35 cellular contexts compared by ENCODE assay signal in genomic region chr4:148773313-148773712, GRCh38.
"Had no signal": no experiment of that assay in that cellular context is flagged by ENCODE, and none has a peak within 500 bp of the region (broad histone marks: within the 10 kb centered on the region; RNA-seq: fewer than 3 reads in every experiment).

No MANE protein-coding gene starts in this region.

- DNase-seq: activated B cell treated with CpG ODN at 0.5 μM for 24 hours; activated CD4-positive, alpha-beta memory T cell treated with anti-CD3 and anti-CD28 coated beads for 36 hours; activated CD4-positive, alpha-beta T cell treated with anti-CD3 and anti-CD28 coated beads for 4 hours; activated CD4-positive, alpha-beta T cell treated with anti-CD3 and anti-CD28 coated beads, Interleukin-2, amount 10 ng/mL, durations not matched to agents 24 days and 14 days; activated CD4-positive, alpha-beta T cell treated with anti-CD3 and anti-CD28 coated beads, Interleukin-2, amount 50 U/mL, for 1 hour; activated CD4-positive, alpha-beta T cell treated with anti-CD3 and anti-CD28 coated beads, Interleukin-2, amount 50 U/mL, for 4 hours; activated CD4-positive, CD25-positive, alpha-beta regulatory T cell treated with anti-CD3 and anti-CD28 coated beads, Interleukin-2, amount 50 U/mL, for 72 hours; activated CD8-positive, alpha-beta memory T cell treated with anti-CD3 and anti-CD28 coated beads for 24 hours; activated CD8-positive, alpha-beta memory T cell treated with anti-CD3 and anti-CD28 coated beads, Interleukin-2, amount 10 ng/mL, durations not matched to agents 7 days and 5 days; activated CD8-positive, alpha-beta memory T cell treated with anti-CD3 and anti-CD28 coated beads, Interleukin-2, amount 50 U/mL, for 48 hours; activated CD8-positive, alpha-beta T cell treated with anti-CD3 and anti-CD28 coated beads, Interleukin-2, amount 10 ng/mL, durations not matched to agents 7 days and 5 days; activated effector memory CD4-positive, alpha-beta T cell treated with Interleukin-2 at 50 U/mL for 16 hours; activated gamma-delta T cell; activated naive CD4-positive, alpha-beta T cell treated with anti-CD3 and anti-CD28 coated beads for 36 hours; activated naive CD4-positive, alpha-beta T cell treated with anti-CD3 and anti-CD28 coated beads, Interleukin-2, amount 50 U/mL, for 16 hours; activated naive CD8-positive, alpha-beta T cell treated with anti-CD3 and anti-CD28 coated beads for 36 hours; activated T-cell treated with anti-CD3 and anti-CD28 coated beads, Interleukin-2, amount 50 U/mL, for 24 hours; activated T-cell treated with anti-CD3 and anti-CD28 coated beads, Interleukin-2, amount 50 U/mL, for 48 hours; adrenal gland; amniotic stem cell; aorta; body of pancreas; brain microvascular endothelial cell; central memory CD4-positive, alpha-beta T cell; T-helper 1 cell; T-helper 2 cell; T-helper 9 cell had no signal

- H3K36me3 ChIP-seq: adrenal gland, brain microvascular endothelial cell, breast epithelium had no signal

- H3K27ac ChIP-seq: adrenal gland, body of pancreas, brain microvascular endothelial cell, breast epithelium, VCaP had no signal

- FAIRE-seq: astrocyte, TTC549 had no signal

- H3K27me3 Mint-ChIP-seq: activated B cell treated with CpG ODN at 0.5 μM for 24 hours; activated CD4-positive, alpha-beta T cell treated with anti-CD3 and anti-CD28 coated beads, Interleukin-2, amount 10 ng/mL, durations not matched to agents 24 days and 14 days; activated CD8-positive, alpha-beta memory T cell treated with anti-CD3 and anti-CD28 coated beads, Interleukin-2, amount 10 ng/mL, durations not matched to agents 7 days and 5 days; activated naive CD8-positive, alpha-beta T cell treated with anti-CD3 and anti-CD28 coated beads for 36 hours; activated T-cell treated with anti-CD3 and anti-CD28 coated beads, Interleukin-2, amount 50 U/mL, for 24 hours had no signal

- H3K9me3 ChIP-seq: adrenal gland, body of pancreas, breast epithelium had no signal

- H3K27ac Mint-ChIP-seq: activated B cell treated with CpG ODN at 0.5 μM for 24 hours; activated CD4-positive, alpha-beta memory T cell treated with anti-CD3 and anti-CD28 coated beads for 36 hours; activated CD4-positive, alpha-beta T cell treated with anti-CD3 and anti-CD28 coated beads, Interleukin-2, amount 10 ng/mL, durations not matched to agents 24 days and 14 days; activated CD8-positive, alpha-beta memory T cell treated with anti-CD3 and anti-CD28 coated beads, Interleukin-2, amount 10 ng/mL, durations not matched to agents 7 days and 5 days; activated CD8-positive, alpha-beta T cell treated with anti-CD3 and anti-CD28 coated beads, Interleukin-2, amount 10 ng/mL, durations not matched to agents 7 days and 5 days; activated naive CD4-positive, alpha-beta T cell treated with anti-CD3 and anti-CD28 coated beads for 36 hours; activated naive CD4-positive, alpha-beta T cell treated with anti-CD3 and anti-CD28 coated beads, Interleukin-2, amount 50 U/mL, for 72 hours; activated naive CD8-positive, alpha-beta T cell treated with anti-CD3 and anti-CD28 coated beads for 36 hours; activated T-cell treated with anti-CD3 and anti-CD28 coated beads, Interleukin-2, amount 50 U/mL, for 24 hours; activated T-helper 2 cell treated with anti-CD3 and anti-CD28 coated beads, Interferon-gamma antibody, Interleukin-2, Interleukin-4, amounts not matched to agents 10 μg/mL and 5 μg/mL and 100 μg/mL, durations not matched to agents 14 hours and 24 hours and 36 hours; T-helper 1 cell treated with Interleukin-12 subunit alpha and Interleukin-12 subunit beta and Interleukin-4 antibody, amounts not matched to agents 30 μg/mL and 1 μg/mL, for 36 hours; T-helper 2 cell treated with Interferon-gamma antibody and Interleukin-4, amounts not matched to agents 5 μg/mL and 100 μg/mL, for 36 hours had no signal

- H3K4me3 ChIP-seq: adrenal gland, body of pancreas, breast epithelium had no signal

- H3K4me3 Mint-ChIP-seq: activated B cell treated with CpG ODN at 0.5 μM for 24 hours; activated CD4-positive, alpha-beta memory T cell treated with anti-CD3 and anti-CD28 coated beads for 36 hours; activated CD4-positive, alpha-beta T cell treated with anti-CD3 and anti-CD28 coated beads, Interleukin-2, amount 10 ng/mL, durations not matched to agents 24 days and 14 days; activated CD8-positive, alpha-beta memory T cell treated with anti-CD3 and anti-CD28 coated beads, Interleukin-2, amount 10 ng/mL, durations not matched to agents 7 days and 5 days; activated CD8-positive, alpha-beta T cell treated with anti-CD3 and anti-CD28 coated beads, Interleukin-2, amount 10 ng/mL, durations not matched to agents 7 days and 5 days; activated naive CD4-positive, alpha-beta T cell treated with anti-CD3 and anti-CD28 coated beads for 36 hours; activated naive CD8-positive, alpha-beta T cell treated with anti-CD3 and anti-CD28 coated beads for 36 hours; activated T-cell treated with anti-CD3 and anti-CD28 coated beads, Interleukin-2, amount 50 U/mL, for 24 hours; T-helper 1 cell treated with Interleukin-12 subunit alpha and Interleukin-12 subunit beta and Interleukin-4 antibody, amounts not matched to agents 30 μg/mL and 1 μg/mL, for 36 hours; T-helper 2 cell treated with Interferon-gamma antibody and Interleukin-4, amounts not matched to agents 5 μg/mL and 100 μg/mL, for 36 hours had no signal

- H3K4me1 ChIP-seq: adrenal gland, body of pancreas, breast epithelium had no signal

- H3K9me3 Mint-ChIP-seq: activated B cell treated with CpG ODN at 0.5 μM for 24 hours; activated CD4-positive, alpha-beta memory T cell treated with anti-CD3 and anti-CD28 coated beads for 36 hours; activated CD4-positive, alpha-beta T cell treated with anti-CD3 and anti-CD28 coated beads, Interleukin-2, amount 10 ng/mL, durations not matched to agents 24 days and 14 days; activated naive CD4-positive, alpha-beta T cell treated with anti-CD3 and anti-CD28 coated beads for 36 hours; activated naive CD4-positive, alpha-beta T cell treated with anti-CD3 and anti-CD28 coated beads, Interleukin-2, amount 50 U/mL, for 72 hours; activated naive CD8-positive, alpha-beta T cell treated with anti-CD3 and anti-CD28 coated beads for 36 hours; activated T-cell treated with anti-CD3 and anti-CD28 coated beads, Interleukin-2, amount 50 U/mL, for 24 hours; activated T-helper 2 cell treated with anti-CD3 and anti-CD28 coated beads, Interferon-gamma antibody, Interleukin-2, Interleukin-4, amounts not matched to agents 10 μg/mL and 5 μg/mL and 100 μg/mL, durations not matched to agents 14 hours and 24 hours and 36 hours; T-helper 1 cell treated with Interleukin-12 subunit alpha and Interleukin-12 subunit beta and Interleukin-4 antibody, amounts not matched to agents 30 μg/mL and 1 μg/mL, for 36 hours; T-helper 2 cell treated with Interferon-gamma antibody and Interleukin-4, amounts not matched to agents 5 μg/mL and 100 μg/mL, for 36 hours had no signal

- ATAC-seq: activated CD8-positive, alpha-beta memory T cell treated with anti-CD3 and anti-CD28 coated beads, Interleukin-2, amount 10 ng/mL, durations not matched to agents 7 days and 5 days; activated CD8-positive, alpha-beta T cell treated with anti-CD3 and anti-CD28 coated beads, Interleukin-2, amount 10 ng/mL, durations not matched to agents 7 days and 5 days; activated naive CD4-positive, alpha-beta T cell treated with anti-CD3 and anti-CD28 coated beads, Interleukin-2, amount 50 U/mL, for 72 hours; body of pancreas had no signal

- H3K36me3 Mint-ChIP-seq: activated CD4-positive, alpha-beta memory T cell treated with anti-CD3 and anti-CD28 coated beads for 36 hours; activated CD8-positive, alpha-beta memory T cell treated with anti-CD3 and anti-CD28 coated beads, Interleukin-2, amount 10 ng/mL, durations not matched to agents 7 days and 5 days; activated naive CD4-positive, alpha-beta T cell treated with anti-CD3 and anti-CD28 coated beads, Interleukin-2, amount 50 U/mL, for 72 hours; activated naive CD8-positive, alpha-beta T cell treated with anti-CD3 and anti-CD28 coated beads for 36 hours had no signal

- H3K4me1 Mint-ChIP-seq: activated B cell treated with CpG ODN at 0.5 μM for 24 hours; activated CD4-positive, alpha-beta T cell treated with anti-CD3 and anti-CD28 coated beads, Interleukin-2, amount 10 ng/mL, durations not matched to agents 24 days and 14 days; activated CD8-positive, alpha-beta memory T cell treated with anti-CD3 and anti-CD28 coated beads, Interleukin-2, amount 10 ng/mL, durations not matched to agents 7 days and 5 days; activated naive CD8-positive, alpha-beta T cell treated with anti-CD3 and anti-CD28 coated beads for 36 hours had no signal

- H3K27me3 ChIP-seq: adrenal gland, body of pancreas, brain microvascular endothelial cell, breast epithelium had no signal
